Comparison of ENCODE assay signal across 6 cellular contexts in genomic region chr16:383326-384020, GRCh38. TPM values are rescaled to one million over a fixed set of nuclear protein-coding genes. Genes with fewer than 3 reads are reported as not detected.
DNase-seq lines count a peak whose midpoint lies in the region; ATAC-seq and TF ChIP-seq lines count a peak whose summit lies in the region.

No MANE protein-coding gene starts in this region.

- H3K4me3 ChIP-seq in GM06990 (replicated peaks; ENCODE audit: low read depth, low read length) (peak overlapping the region; percentile 79), right atrium auricular region (peak overlapping the region in 1 of 2 donors; percentile 97), testis (peak overlapping the region; percentile 71 to 85)

- H3K9me3 ChIP-seq in T-helper 17 cell (ENCODE audit: control insufficient read depth, low read length, poor library complexity, severe bottlenecking): no peaks in the 10 kb centered on the region
- H3K9me3 ChIP-seq in right atrium auricular region: no peaks in the 10 kb centered on the region
- no peaks in the 10 kb centered on the region for H3K9me3 ChIP-seq in testis

- H3K36me3 Mint-ChIP-seq in T-helper 17 cell (ENCODE audit: low read depth): peaks cover 4% of the 10 kb centered on the region

- peak overlapping the region; percentile 90 for H3K27ac Mint-ChIP-seq in T-helper 17 cell

- no peak for TF ChIP-seq CTCF in GM06990 (IDR thresholded peaks at IDR 0.05; ENCODE audit: insufficient read depth, low read length, poor library complexity, severe bottlenecking)
- no peak for TF ChIP-seq CTCF in right atrium auricular region (IDR thresholded peaks at IDR 0.05)
- no peak for TF ChIP-seq CTCF in testis (IDR thresholded peaks at IDR 0.05)

- peak overlapping the region; percentile 11 to 57 for H3K27ac ChIP-seq in right atrium auricular region
- peak overlapping the region; percentile 50 to 74 for H3K27ac ChIP-seq in testis

- no peaks in the 10 kb centered on the region for H3K27me3 Mint-ChIP-seq in T-helper 17 cell

- peak; percentile 66 for DNase-seq in GM06990 (ENCODE audit: extremely low read depth, insufficient read length)
- peak in 1 of 3 donors; percentile 44 for DNase-seq in T-helper 17 cell
- no peak for DNase-seq in right atrium auricular region (ENCODE audit: low spot score)
- no peak for DNase-seq in testis
- DNase-seq in NCI-H1105 (lab: John Stamatoyannopoulos, UW): no peak

- peak; percentile 44 for ATAC-seq in T-helper 17 cell
- ATAC-seq in GM19351 (IDR thresholded peaks at IDR 0.05; ENCODE audit: unreplicated experiment): no peak

- H3K36me3 ChIP-seq in GM06990 (ENCODE audit: control insufficient read depth, insufficient read depth, low read length): no peaks in the 10 kb centered on the region
- H3K36me3 ChIP-seq in right atrium auricular region: no peaks in the 10 kb centered on the region
- H3K36me3 ChIP-seq in testis (ENCODE audit: low read depth, missing control alignments): no peaks in the 10 kb centered on the region

- H3K27me3 ChIP-seq in GM06990 (replicated peaks; ENCODE audit: control insufficient read depth, insufficient read depth, low read length) (no peaks in the 10 kb centered on the region), right atrium auricular region (no peaks in the 10 kb centered on the region), testis (no peaks in the 10 kb centered on the region)

- H3K4me1 ChIP-seq in right atrium auricular region (peaks cover 0 to 58% of the 10 kb centered on the region in 2 donors), testis (peaks cover 51% of the 10 kb centered on the region)

- H3K4me1 Mint-ChIP-seq in T-helper 17 cell: peaks cover 14% of the 10 kb centered on the region

- 25 to 43% methylated on average over 31 to 33 of the region's 33 CpGs for WGBS in testis, 2 donors

- H3K4me3 Mint-ChIP-seq in T-helper 17 cell: peak overlapping the region; percentile 92

- no peak for TF ChIP-seq POLR2A in testis (IDR thresholded peaks at IDR 0.05)

- intact Hi-C loops in testis (cut with DNase I; ENCODE audit: low total_unique reads): no loop called here

RNA-seq across cellular contexts. Expression of gene PGAP6, which starts 1.7 kb away (rescaled TPM):
- total RNA-seq in T-helper 17 cell: 100 to 1,000 TPM in 1 of 2 donors, 10 to 100 TPM in 1; 39.7 to 106 TPM
- total RNA-seq in right atrium auricular region: 10 to 100 TPM; 34.0 to 41.1 TPM
- total RNA-seq in testis: 100 to 1,000 TPM; 261 to 265 TPM
- 121 TPM for polyA plus RNA-seq in testis (ENCODE audit: insufficient read depth, low read depth, low replicate concordance)

RNA-seq across cellular contexts. Expression of gene MRPL28, which starts 13.1 kb away (rescaled TPM):
- total RNA-seq in T-helper 17 cell (10 to 100 TPM; 25.2 to 25.9 TPM), right atrium auricular region (10 to 100 TPM; 89.0 to 90.3 TPM), testis (100 to 1,000 TPM; 108 to 119 TPM)
- polyA plus RNA-seq in testis (ENCODE audit: insufficient read depth, low read depth, low replicate concordance): 161 TPM

RNA-seq across cellular contexts. Expression of gene NME4, which starts 13.5 kb away (rescaled TPM):
- 10 to 100 TPM; 31.9 to 39.8 TPM for total RNA-seq in T-helper 17 cell
- 10 to 100 TPM; 45.4 to 45.8 TPM for total RNA-seq in right atrium auricular region
- 100 to 1,000 TPM in 1 of 2 donors, 10 to 100 TPM in 1; 87.5 to 107 TPM for total RNA-seq in testis
- polyA plus RNA-seq in testis (ENCODE audit: insufficient read depth, low read depth, low replicate concordance): 79.2 TPM

RNA-seq across cellular contexts. Expression of gene DECR2, which starts 18.2 kb away (rescaled TPM):
- 1 to 10 TPM; 7.5 to 9.0 TPM for total RNA-seq in T-helper 17 cell
- total RNA-seq in right atrium auricular region: 10 to 100 TPM; 10.6 to 18.7 TPM
- total RNA-seq in testis: 10 to 100 TPM; 52.2 to 56.1 TPM
- 33.2 TPM for polyA plus RNA-seq in testis (ENCODE audit: insufficient read depth, low read depth, low replicate concordance)

RNA-seq across cellular contexts. Expression of gene AXIN1, which starts 30.9 kb away (rescaled TPM):
- 10 to 100 TPM; 38.9 to 42.5 TPM for total RNA-seq in T-helper 17 cell
- 10 to 100 TPM; 12.9 to 19.4 TPM for total RNA-seq in right atrium auricular region
- 10 to 100 TPM; 30.6 to 32.0 TPM for total RNA-seq in testis
- 19.4 TPM for polyA plus RNA-seq in testis (ENCODE audit: insufficient read depth, low read depth, low replicate concordance)
